Comparison of ENCODE assay signal across 20 cellular contexts in the genomic region with DNA sequence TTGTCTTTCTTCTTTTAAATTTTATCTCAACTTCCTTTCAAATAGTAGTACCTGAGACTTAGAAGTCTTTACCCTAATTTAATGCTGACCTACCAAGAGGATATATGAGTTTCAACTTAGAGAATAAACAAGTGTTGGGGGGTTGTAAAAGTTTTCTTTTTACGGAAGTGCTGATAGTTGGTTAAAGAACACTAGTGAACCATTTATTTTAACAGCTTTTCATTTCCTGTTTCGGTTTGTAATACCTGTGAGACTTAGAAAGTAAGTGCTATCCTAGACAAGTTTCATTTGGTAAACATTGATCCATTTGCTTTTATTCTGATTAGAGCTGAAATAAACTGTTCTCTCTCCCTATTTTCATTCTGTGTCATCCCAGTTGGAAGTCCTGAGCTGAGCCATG.
DNase-seq lines count a peak whose midpoint lies in the region; ATAC-seq and TF ChIP-seq lines count a peak whose summit lies in the region.
"Had no signal": no experiment of that assay in that cellular context is flagged by ENCODE, and none has a peak within 500 bp of the region (broad histone marks: within the 10 kb centered on the region; RNA-seq: fewer than 3 reads in every experiment).

No MANE protein-coding gene starts in this region.

- no peak overlapping the region for H3K4me3 ChIP-seq in heart right ventricle
- H3K4me3 ChIP-seq in ovary, result no peak overlapping the region
- H3K4me3 ChIP-seq: left lung had no signal

- intact Hi-C loops in left colon (cut with DNase I, micrococcal nuclease) (no loop called here), heart right ventricle (cut with DNase I) (no loop called here), Right ventricle myocardium superior (cut with DNase I) (no loop called here), ovary (cut with DNase I) (loop anchor here in 1 of 4 donors (2.0 kb wide), 1 partner anchor 61 kb away; no protein-coding TSS in a partner anchor)

- no peak for TF ChIP-seq EP300 in ovary (IDR thresholded peaks at IDR 0.05)

- H3K4me1 ChIP-seq in heart right ventricle (no peaks in the 10 kb centered on the region), ovary (ENCODE audit: insufficient read depth) (no peaks in the 10 kb centered on the region)
- H3K4me1 ChIP-seq: left lung had no signal

- H3K9me3 ChIP-seq in heart right ventricle (peaks cover 0 to 21% (median 6%) of the 10 kb centered on the region in 11 donors), ovary (no peaks in the 10 kb centered on the region)

- no peak for TF ChIP-seq POLR2A in ovary (IDR thresholded peaks at IDR 0.05)

- H3K36me3 ChIP-seq in heart right ventricle (no peaks in the 10 kb centered on the region), ovary (no peaks in the 10 kb centered on the region)
- H3K36me3 ChIP-seq: left lung had no signal

- H3K27ac ChIP-seq in heart right ventricle, result no peak overlapping the region
- no peak overlapping the region for H3K27ac ChIP-seq in ovary
- H3K27ac ChIP-seq: left lung had no signal

- H3K27me3 ChIP-seq in heart right ventricle, result no peaks in the 10 kb centered on the region
- H3K27me3 ChIP-seq in ovary, result no peaks in the 10 kb centered on the region
- H3K27me3 ChIP-seq: left lung had no signal

- ATAC-seq in GM18868 (IDR thresholded peaks at IDR 0.05; ENCODE audit: unreplicated experiment) (peak; percentile 89), GM21529 (IDR thresholded peaks at IDR 0.05; ENCODE audit: unreplicated experiment) (peak; percentile 77), HG03175 (IDR thresholded peaks at IDR 0.05; ENCODE audit: unreplicated experiment) (peak; percentile 95), left colon (peak; percentile 26), heart right ventricle (no peak), Right ventricle myocardium superior (ENCODE audit: poor library complexity) (no peak)
- ATAC-seq: activated CD4-positive, alpha-beta T cell treated with anti-CD3 and anti-CD28 coated beads for 36 hours; esophagus mucosa; left lung; natural killer cell had no signal

- WGBS in heart right ventricle, 2 donors, result 69 to 83% methylated on average over 2 of the region's 2 CpGs
- WGBS in ovary, 3 donors, result 54 to 68% (median 64%) methylated on average over 2 of the region's 2 CpGs

- DNase-seq in left colon, result no peak
- DNase-seq in cerebellar nuclear complex (lab: John Stamatoyannopoulos, UW), result no peak
- no peak for DNase-seq in heart right ventricle
- DNase-seq in Right ventricle myocardium superior, result no peak
- no peak for DNase-seq in ovary
- DNase-seq: activated CD4-positive, alpha-beta T cell treated with anti-CD3 and anti-CD28 coated beads for 36 hours; activated T-cell treated with anti-CD3 and anti-CD28 coated beads, Interleukin-2, amount 50 U/mL, for 24 hours; amniotic stem cell; C1 segment of cervical spinal cord; DMS79 treated with DMSO at 0.1 percent for 48 hours; left lung; natural killer cell; NCI-H1092 treated with DMSO at 0.1 percent for 48 hours; NCI-H345; stimulated activated CD4-positive, alpha-beta T cell treated with anti-CD3 and anti-CD28 coated beads, Interleukin-2, amount 100 ng/mL, for 48 hours; stimulated activated naive CD4-positive, alpha-beta T cell had no signal

- TF ChIP-seq CTCF in heart right ventricle (IDR thresholded peaks at IDR 0.05) (no peak), ovary (IDR thresholded peaks at IDR 0.05) (no peak)

Comparison
In these comparisons a context has a peak if more than half of its experiments do, and no peak if none do; other contexts are left out.
1. ATAC-seq: peak in GM18868 (single experiment), GM21529 (single experiment), HG03175 (single experiment) and left colon (single experiment); none in heart right ventricle (0 of 8) and Right ventricle myocardium superior (single experiment).